Comparison of ENCODE assay signal across 8 cellular contexts in genomic region chr19:1408300-1409203, GRCh38. TPM values are rescaled to one million over a fixed set of nuclear protein-coding genes. Genes with fewer than 3 reads are reported as not detected.
DNase-seq lines count a peak whose midpoint lies in the region; FAIRE-seq and TF ChIP-seq lines count a peak whose summit lies in the region.

No MANE protein-coding gene starts in this region.

- no CpG with 5 or more reads among the region's 69 CpGs for WGBS in neuronal stem cell (ENCODE audit: extremely low coverage in 2 of 2, insufficient read length in 2 of 2, insufficient replicate concordance in 1 of 2), 2 donors

- no peak overlapping the region for H4K91ac ChIP-seq in neuronal stem cell (ENCODE audit: low read depth, low read length, poor library complexity)

- peak overlapping the region; percentile 90 for H2BK5ac ChIP-seq in neuronal stem cell (ENCODE audit: low read length)

- peak overlapping the region; percentile 70 to 92 for H3K4me3 ChIP-seq in neuronal stem cell (ENCODE audit: low read length in 2 of 2)
- H3K4me3 ChIP-seq in uterus, result peak overlapping the region; percentile 98 to 100

- H3K9me3 ChIP-seq in neuronal stem cell (replicated peaks in 1 of 2; ENCODE audit: control insufficient read depth in 2 of 2, insufficient read depth in 1 of 2, low read depth in 1 of 2, low read length in 2 of 2) (no peaks in the 10 kb centered on the region), uterus (no peaks in the 10 kb centered on the region)

- peak overlapping the region; percentile 97 for H3K18ac ChIP-seq in neuronal stem cell (ENCODE audit: low read length)

- H3K4me2 ChIP-seq in neuronal stem cell (ENCODE audit: insufficient read depth, low read length, poor library complexity, severe bottlenecking), result peak overlapping the region; percentile 95

- peak overlapping the region; percentile 55 for H3K23ac ChIP-seq in neuronal stem cell (ENCODE audit: low read depth, low read length, poor library complexity)

- H3K27me3 ChIP-seq in neuronal stem cell (ENCODE audit: control insufficient read depth in 3 of 3, insufficient read depth in 3 of 3, low read depth in 1 of 3, low read length in 3 of 3), result no peaks in the 10 kb centered on the region
- H3K27me3 ChIP-seq in uterus, result no peaks in the 10 kb centered on the region

- H3K27ac ChIP-seq in neuronal stem cell (replicated peaks; ENCODE audit: low read length) (no peak overlapping the region), uterus (peak overlapping the region; percentile 86 to 91)

- H3K79me1 ChIP-seq in neuronal stem cell (ENCODE audit: low read depth, low read length), result peaks cover 38% of the 10 kb centered on the region

- H3K4ac ChIP-seq in neuronal stem cell (ENCODE audit: low read length), result peak overlapping the region; percentile 66

- H2BK15ac ChIP-seq in neuronal stem cell (ENCODE audit: low read length), result peak overlapping the region; percentile 67

- intact Hi-C loops in uterus (cut with DNase I; ENCODE audit: low total_unique reads), result no loop called here

- H2AFZ ChIP-seq in neuronal stem cell (ENCODE audit: low read length), result no peak overlapping the region

- TF ChIP-seq POLR2A in uterus (IDR thresholded peaks at IDR 0.05) (no peak), H54 (IDR thresholded peaks at IDR 0.05; ENCODE audit: low read depth, low read length) (no peak)

- H2BK12ac ChIP-seq in neuronal stem cell (ENCODE audit: low read length), result no peak overlapping the region

- peak; percentile 72 for DNase-seq in GM13977 (ENCODE audit: low spot score)
- DNase-seq in NCI-H69 (lab: John Stamatoyannopoulos, UW), result peak; percentile 57
- peak; percentile 19 to 36 for DNase-seq in activated T-helper 1 cell treated with anti-CD3 and anti-CD28 coated beads, Interleukin-2, amount 50 U/mL, for 16 hours (ENCODE audit: low read depth in 1 of 2, low spot score in 1 of 2)
- peak; percentile 63 for DNase-seq in fibroblast of peridontal ligament (ENCODE audit: extremely low read depth)
- peak; percentile 35 for DNase-seq in neuronal stem cell (ENCODE audit: low spot score)
- peak in 1 of 2 donors; percentile 37 for DNase-seq in uterus
- no peak for DNase-seq in H54 (ENCODE audit: insufficient read length, low spot score)
- DNase-seq in putamen (ENCODE audit: low spot score), result no peak

- no peak for TF ChIP-seq CTCF in GM13977 (IDR thresholded peaks at IDR 0.05; ENCODE audit: extremely low read depth, insufficient read depth, missing control alignments)
- no peak for TF ChIP-seq CTCF in uterus (IDR thresholded peaks at IDR 0.05)

- peak overlapping the region; percentile 63 for H3K14ac ChIP-seq in neuronal stem cell (ENCODE audit: low read length)

- H4K8ac ChIP-seq in neuronal stem cell (ENCODE audit: low read depth, low read length), result no peak overlapping the region

- H3K36me3 ChIP-seq in neuronal stem cell (replicated peaks in 1 of 2; ENCODE audit: control insufficient read depth in 2 of 2, insufficient read depth in 2 of 2, low read length in 2 of 2), result peaks cover 18 to 45% of the 10 kb centered on the region in 2 donors
- no peaks in the 10 kb centered on the region for H3K36me3 ChIP-seq in uterus

- peaks cover 12 to 16% of the 10 kb centered on the region in 2 donors for H3K4me1 ChIP-seq in neuronal stem cell (ENCODE audit: control insufficient read depth in 2 of 2, insufficient read depth in 1 of 2, low read depth in 1 of 2, low read length in 2 of 2)
- H3K4me1 ChIP-seq in uterus, result peaks cover 0 to 42% of the 10 kb centered on the region in 2 donors

- H2BK120ac ChIP-seq in neuronal stem cell (ENCODE audit: low read depth, low read length), result no peak overlapping the region

- H3K9ac ChIP-seq in neuronal stem cell (ENCODE audit: low read depth, low read length, poor library complexity), result peak overlapping the region; percentile 75

- no peak for FAIRE-seq in H54 (lab: Jason Lieb, UNC)

- in situ Hi-C loops in GM13977 (cut with MboI; ENCODE audit: low pct_unique_long_range_greater_than_20kb, low sequenced_read_pairs, unreplicated experiment), result no loop called here

- H2AK5ac ChIP-seq in neuronal stem cell (ENCODE audit: low read depth, low read length), result peak overlapping the region; percentile 88

RNA-seq across cellular contexts. Expression of gene DAZAP1, which starts 1.2 kb away (rescaled TPM):
- polyA plus RNA-seq in neuronal stem cell (2013, experiment 1 of 2), result 124 TPM
- polyA plus RNA-seq in neuronal stem cell (2013, experiment 2 of 2), result 126 TPM
- 100 to 1,000 TPM in 1 of 4 donors, 10 to 100 TPM in 1, 1 to 10 TPM in 2; 1.2 to 102 (median 23.8) TPM for total RNA-seq in uterus

RNA-seq across cellular contexts. Expression of gene GAMT, which starts 7.2 kb away (rescaled TPM):
- polyA plus RNA-seq in neuronal stem cell (2013, experiment 1 of 2), result 41.6 TPM
- 42.6 TPM for polyA plus RNA-seq in neuronal stem cell (2013, experiment 2 of 2)
- 10 to 100 TPM in 2 of 4 donors, 1 to 10 TPM in 2; 3.3 to 14.4 (median 8.4) TPM for total RNA-seq in uterus

RNA-seq across cellular contexts. Expression of gene NDUFS7, which starts 24.8 kb away (rescaled TPM):
- 61.9 TPM for polyA plus RNA-seq in neuronal stem cell (2013, experiment 1 of 2)
- polyA plus RNA-seq in neuronal stem cell (2013, experiment 2 of 2), result 60.2 TPM
- total RNA-seq in uterus, result 10 to 100 TPM; 39.2 to 65.5 (median 42.1) TPM

RNA-seq across cellular contexts. Expression of gene RPS15, which starts 29.6 kb away (rescaled TPM):
- polyA plus RNA-seq in neuronal stem cell (2013, experiment 1 of 2), result 3,965 TPM
- 3,732 TPM for polyA plus RNA-seq in neuronal stem cell (2013, experiment 2 of 2)
- 1,000 to 10,000 TPM in 3 of 4 donors, 100 to 1,000 TPM in 1; 648 to 5,728 (median 1,854) TPM for total RNA-seq in uterus

RNA-seq across cellular contexts. Expression of gene APC2, which starts 41.4 kb away (rescaled TPM):
- 3.4 TPM for polyA plus RNA-seq in neuronal stem cell (2013, experiment 1 of 2)
- polyA plus RNA-seq in neuronal stem cell (2013, experiment 2 of 2), result 3.9 TPM
- total RNA-seq in uterus, result 1 to 10 TPM in 1 of 4 donors, under 1 TPM in 2, not detected in 1; 0.12 to 3.5 (median 0.77) TPM

Comparison
In these comparisons a context has a peak if more than half of its experiments do, and no peak if none do; other contexts are left out.
1. DNase-seq: peak in GM13977 (single experiment), NCI-H69 (single experiment), activated T-helper 1 cell treated with anti-CD3 and anti-CD28 coated beads, Interleukin-2, amount 50 U/mL, for 16 hours (2 of 2), fibroblast of peridontal ligament (single experiment) and neuronal stem cell (single experiment); none in H54 (single experiment) and putamen (single experiment).